ENCODE assay signal across 16 cellular contexts in the genomic region with DNA sequence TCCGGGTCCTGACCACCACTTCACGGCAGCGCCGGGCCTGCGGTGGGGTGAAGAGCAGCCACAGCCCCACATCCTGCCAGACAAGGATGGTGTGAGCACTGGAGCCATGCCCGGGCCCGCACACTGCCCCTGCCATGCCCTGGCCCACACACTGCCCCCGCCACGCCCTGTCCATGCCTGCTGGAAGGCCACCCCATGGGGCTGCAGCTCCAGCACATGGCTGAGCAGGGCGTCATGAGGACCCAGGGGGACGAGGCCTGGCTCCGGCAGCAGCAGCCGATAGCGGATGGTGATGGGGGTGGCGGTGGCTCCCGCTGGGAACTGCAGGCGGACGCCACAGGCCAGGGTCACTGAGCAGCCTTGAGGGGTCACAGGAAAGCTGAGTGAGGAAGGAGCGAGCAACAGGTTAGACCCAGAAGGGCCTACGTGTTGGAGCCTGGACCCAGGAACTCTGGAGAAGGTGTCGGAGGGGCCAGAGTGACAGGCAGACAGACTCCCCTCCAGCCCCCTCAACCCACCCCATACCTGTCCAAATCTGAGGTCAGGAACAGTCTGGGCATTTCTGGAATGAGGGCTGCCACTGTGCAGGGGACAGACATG. TPM values are rescaled to one million over a fixed set of nuclear protein-coding genes. Genes with fewer than 3 reads are reported as not detected.
DNase-seq lines count a peak whose midpoint lies in the region; ATAC-seq, FAIRE-seq and TF ChIP-seq lines count a peak whose summit lies in the region.
"Had no signal": no experiment of that assay in that cellular context is flagged by ENCODE, and none has a peak within 500 bp of the region (broad histone marks: within the 10 kb centered on the region; RNA-seq: fewer than 3 reads in every experiment).

No MANE protein-coding gene starts in this region.

- H3K9me3 ChIP-seq in HepG2 (ENCODE audit: low read length) (no peaks in the 10 kb centered on the region), right lobe of liver (no peaks in the 10 kb centered on the region), NT2/D1 (ENCODE audit: insufficient read depth, low read length) (no peaks in the 10 kb centered on the region), trophoblast cell (ENCODE audit: insufficient read depth, low read depth, low read length) (peaks cover 5% of the 10 kb centered on the region)
- H3K9me3 ChIP-seq: A549, Peyer's patch had no signal

- H2BK5ac ChIP-seq in trophoblast cell (ENCODE audit: low read depth, low read length, poor library complexity) = no peak overlapping the region

- H2BK120ac ChIP-seq in trophoblast cell (ENCODE audit: insufficient read depth, low read length, poor library complexity) = no peak overlapping the region

- H3K27ac ChIP-seq in HepG2 (ENCODE audit: extremely low read length, insufficient read depth, low read length) (no peak overlapping the region), right lobe of liver (no peak overlapping the region), trophoblast cell (ENCODE audit: low read depth, low read length) (no peak overlapping the region)
- H3K27ac ChIP-seq: A549, C4-2B, Peyer's patch had no signal

- CTCF ChIA-PET in HepG2 (lab: Yijun Ruan, JAX; ENCODE audit: low intra/inter-chr PET ratio, low total read pairs) = no interaction called here

- no peak for TF ChIP-seq RAD21 in HepG2 (CRISPR knock-in tag; IDR thresholded peaks at IDR 0.05)

- H2AFZ ChIP-seq in HepG2 (ENCODE audit: low read length) (no peak overlapping the region), trophoblast cell (ENCODE audit: insufficient read depth, low read length, poor library complexity) (no peak overlapping the region)

- TF ChIP-seq CTCF in HepG2 (CRISPR knock-in tag; IDR thresholded peaks at IDR 0.05) = no peak
- TF ChIP-seq CTCF in right lobe of liver (IDR thresholded peaks at IDR 0.05) = no peak

- in situ Hi-C loops in HepG2 (cut with HindIII; ENCODE audit: extremely low pct_ligation_motif_present, low pct_unique_long_range_greater_than_20kb) = no loop called here

- H3K36me3 Mint-ChIP-seq in activated T-cell treated with anti-CD3 and anti-CD28 coated beads, Interleukin-2, amount 50 U/mL, for 24 hours (ENCODE audit: low read depth) = peaks cover 40% of the 10 kb centered on the region

- no peak overlapping the region for H3K4me2 ChIP-seq in HepG2 (ENCODE audit: low read depth, low read length)
- H3K4me2 ChIP-seq in trophoblast cell (ENCODE audit: low read length) = no peak overlapping the region
- H3K4me2 ChIP-seq: A549 had no signal

- H3K9ac ChIP-seq in HepG2 (ENCODE audit: insufficient read depth, low read depth, low read length) = no peak overlapping the region
- H3K9ac ChIP-seq in NT2/D1 (ENCODE audit: insufficient read length, low read depth) = peak overlapping the region; percentile 5
- no peak overlapping the region for H3K9ac ChIP-seq in trophoblast cell (ENCODE audit: low read length)

- no peak overlapping the region for H2AK5ac ChIP-seq in trophoblast cell (ENCODE audit: low read length)

- ATAC-seq in HepG2 = no peak
- no peak for ATAC-seq in right lobe of liver
- ATAC-seq: A549, Right ventricle myocardium inferior had no signal

- TF ChIP-seq POLR2A in HepG2 (IDR thresholded peaks at IDR 0.05; ENCODE audit: insufficient read depth in 1 of 2, low read depth in 2 of 2, low read length in 2 of 2) = no peak
- TF ChIP-seq POLR2A in right lobe of liver (IDR thresholded peaks at IDR 0.05) = no peak

- no peak overlapping the region for H3K4ac ChIP-seq in trophoblast cell (ENCODE audit: low read depth, low read length)

- H3K36me3 ChIP-seq in HepG2 (replicated peaks in 1 of 2; ENCODE audit: control insufficient read depth in 1 of 2, insufficient read depth in 2 of 2, low read length in 2 of 2) (peaks cover 7 to 8% of the 10 kb centered on the region in 2 experiments; a peak in 3 of 5 replicates), right lobe of liver (no peaks in the 10 kb centered on the region), NT2/D1 (ENCODE audit: insufficient read depth, insufficient read length, low read length) (peaks cover 52% of the 10 kb centered on the region), trophoblast cell (ENCODE audit: control insufficient read depth in 1 of 2, insufficient read depth in 2 of 2, low read length in 2 of 2) (peaks cover 42 to 45% of the 10 kb centered on the region in 2 experiments)

- H3K4me1 ChIP-seq in HepG2 (ENCODE audit: insufficient read depth, low read length) = peaks cover 25% of the 10 kb centered on the region
- H3K4me1 ChIP-seq in right lobe of liver = peaks cover 0 to 26% (median 7%) of the 10 kb centered on the region in 4 donors
- peaks cover 27% of the 10 kb centered on the region for H3K4me1 ChIP-seq in NT2/D1 (ENCODE audit: insufficient read depth, insufficient read length)
- H3K4me1 ChIP-seq in trophoblast cell (ENCODE audit: control insufficient read depth in 1 of 2, insufficient read depth in 2 of 2, low read length in 2 of 2) = peaks cover 15 to 18% of the 10 kb centered on the region in 2 experiments

- POLR2A ChIA-PET in HepG2 (lab: Yijun Ruan, JAX) = no interaction called here

- no peaks in the 10 kb centered on the region for H3K27me3 Mint-ChIP-seq in activated T-cell treated with anti-CD3 and anti-CD28 coated beads, Interleukin-2, amount 50 U/mL, for 24 hours

- H3K4me3 Mint-ChIP-seq in activated T-cell treated with anti-CD3 and anti-CD28 coated beads, Interleukin-2, amount 50 U/mL, for 24 hours = no peak overlapping the region

- H3K79me2 ChIP-seq in HepG2 (ENCODE audit: insufficient read depth, low read length) (peaks cover 14% of the 10 kb centered on the region), trophoblast cell (ENCODE audit: control insufficient read depth, insufficient read depth, low read length, poor library complexity) (peaks cover 12% of the 10 kb centered on the region)

- H4K91ac ChIP-seq in trophoblast cell (ENCODE audit: low read depth, low read length) = no peak overlapping the region

- TF ChIP-seq EP300 in HepG2 (IDR thresholded peaks at IDR 0.05; ENCODE audit: low read depth in 2 of 2, low read length in 2 of 2) (no peak), HepG2 (CRISPR knock-in tag; IDR thresholded peaks at IDR 0.05; ENCODE audit: borderline replicate concordance) (no peak)

- FAIRE-seq in HepG2 (lab: Jason Lieb, UNC) = no peak
- FAIRE-seq: A549 had no signal

- peaks cover 14% of the 10 kb centered on the region for H3K4me1 Mint-ChIP-seq in activated T-cell treated with anti-CD3 and anti-CD28 coated beads, Interleukin-2, amount 50 U/mL, for 24 hours (ENCODE audit: low read depth)

- H3K14ac ChIP-seq in trophoblast cell (ENCODE audit: low read length) = no peak overlapping the region

- peaks cover 21% of the 10 kb centered on the region for H3K79me1 ChIP-seq in trophoblast cell (ENCODE audit: low read length)

- H3K27ac Mint-ChIP-seq in activated T-cell treated with anti-CD3 and anti-CD28 coated beads, Interleukin-2, amount 50 U/mL, for 24 hours = no peak overlapping the region

- H3K4me3 ChIP-seq in HepG2 (replicated peaks in 1 of 3; ENCODE audit: insufficient read depth in 1 of 3, low read depth in 2 of 3, low read length in 3 of 3) = no peak overlapping the region
- no peak overlapping the region for H3K4me3 ChIP-seq in right lobe of liver
- no peak overlapping the region for H3K4me3 ChIP-seq in NT2/D1 (ENCODE audit: insufficient read length, low read depth)
- peak overlapping the region; percentile 35 for H3K4me3 ChIP-seq in trophoblast cell (ENCODE audit: low read depth, low read length)
- H3K4me3 ChIP-seq: A549, Peyer's patch had no signal

- no peak overlapping the region for H4K8ac ChIP-seq in trophoblast cell (ENCODE audit: low read depth, low read length)

- WGBS in HepG2 (ENCODE audit: low lambda C conversion rate) = 97% methylated on average over 12 of the region's 21 CpGs
- WGBS in right lobe of liver (ENCODE audit: insufficient coverage, low coverage, low lambda C conversion rate, missing lambda C conversion rate) = 100% methylated on average over 1 of the region's 21 CpGs
- no CpG with 5 or more reads among the region's 21 CpGs for WGBS in trophoblast cell (ENCODE audit: extremely low coverage, insufficient coverage, insufficient read length)

- H2BK12ac ChIP-seq in trophoblast cell (ENCODE audit: low read length) = no peak overlapping the region

- H4K12ac ChIP-seq in trophoblast cell (ENCODE audit: low read depth, low read length) = no peak overlapping the region

- no TSS peak for BruUV-seq in HepG2 (replicated peaks; lab: Mats Ljungman, UMichigan)

- H3K18ac ChIP-seq in trophoblast cell (ENCODE audit: low read length) = no peak overlapping the region

- H3K9me3 Mint-ChIP-seq in activated T-cell treated with anti-CD3 and anti-CD28 coated beads, Interleukin-2, amount 50 U/mL, for 24 hours = no peaks in the 10 kb centered on the region

- no peak overlapping the region for H3K23ac ChIP-seq in trophoblast cell (ENCODE audit: low read length)

- DNase-seq in HepG2 (ENCODE audit: low spot score) (no peak), right lobe of liver (no peak), NT2/D1 (ENCODE audit: low read depth, low spot score) (no peak), trophoblast cell (no peak), UCSD-AML1 (lab: John Stamatoyannopoulos, UW; ENCODE audit: unreplicated experiment) (no peak)
- no peak for DNase-seq in activated T-cell treated with anti-CD3 and anti-CD28 coated beads, Interleukin-2, amount 50 U/mL, for 24 hours
- DNase-seq: DMS79, GOT3, NCI-H1105, NCI-H2081, NCI-H446 treated with DMSO at 0.1 percent for 48 hours, NCI-H69, Peyer's patch had no signal

- H4K20me1 ChIP-seq in HepG2 (ENCODE audit: insufficient read depth, low read length) = no peaks in the 10 kb centered on the region

- intact Hi-C loops in HepG2 (cut with micrococcal nuclease; ENCODE audit: unreplicated experiment) (no loop called here), right lobe of liver (cut with DNase I) (no loop called here)

- H3K27me3 ChIP-seq in HepG2 (ENCODE audit: control insufficient read depth in 1 of 2, insufficient read depth in 2 of 2, low read length in 2 of 2) (no peaks in the 10 kb centered on the region; a peak in 1 of 5 replicates), right lobe of liver (no peaks in the 10 kb centered on the region), NT2/D1 (ENCODE audit: insufficient read depth, insufficient read length) (no peaks in the 10 kb centered on the region), trophoblast cell (ENCODE audit: insufficient read depth, low read length) (no peaks in the 10 kb centered on the region)
- H3K27me3 ChIP-seq: Peyer's patch had no signal

RNA-seq across cellular contexts. Expression of a gene that starts 2.9 kb away (rescaled TPM):
- total RNA-seq in HepG2 (2016; rRNA removed; fragmentation: Illumina TruSeq; extraction: Trizol) = 7.9 and 16.0 TPM in 2 replicates
- total RNA-seq in HepG2 (2016; cell fraction: cytosol; rRNA removed; fragmentation: Illumina TruSeq; extraction: Trizol; ENCODE audit: low read depth) = 3.5 and 4.1 TPM in 2 replicates
- total RNA-seq in HepG2 (2016; cell fraction: insoluble cytoplasmic fraction; rRNA removed; fragmentation: Illumina TruSeq; extraction: Trizol) = 8.8 and 17.2 TPM in 2 replicates
- total RNA-seq in HepG2 (2016; cell fraction: membrane; rRNA removed; fragmentation: Illumina TruSeq; extraction: Trizol) = 7.4 and 7.9 TPM in 2 replicates
- total RNA-seq in HepG2 (2016; cell fraction: nucleus; rRNA removed; fragmentation: Illumina TruSeq; extraction: Trizol) = 17.2 and 22.2 TPM in 2 replicates
- 14.3 and 17.7 TPM in 2 replicates for polyA plus RNA-seq in HepG2 (2011; rRNA removed)
- 5.0 and 12.7 TPM in 2 replicates for polyA plus RNA-seq in HepG2 (2011; cell fraction: cytosol; rRNA removed)
- 234 and 353 TPM in 2 replicates for polyA plus RNA-seq in HepG2 (2011; cell fraction: nucleus; rRNA removed)
- 6.8 and 9.8 TPM in 2 replicates for polyA plus RNA-seq in HepG2 (2012)
- polyA plus RNA-seq in HepG2 (2016; cell fraction: cytosol; fragmentation: Illumina TruSeq; extraction: Trizol; ENCODE audit: low read depth) = 3.7 and 3.9 TPM in 2 replicates
- polyA plus RNA-seq in HepG2 (2016; cell fraction: insoluble cytoplasmic fraction; fragmentation: Illumina TruSeq; extraction: Trizol; ENCODE audit: low read depth) = 12.6 and 15.2 TPM in 2 replicates
- polyA plus RNA-seq in HepG2 (2016; cell fraction: membrane; fragmentation: Illumina TruSeq; extraction: Trizol; ENCODE audit: low read depth) = 7.8 and 9.8 TPM in 2 replicates
- 93.2 and 101 TPM in 2 replicates for polyA plus RNA-seq in HepG2 (2016; cell fraction: nucleus; fragmentation: Illumina TruSeq; extraction: Trizol; ENCODE audit: insufficient read depth, low read depth)
- polyA minus RNA-seq in HepG2 (2011; rRNA and poly(A)+ RNA removed; ENCODE audit: low replicate concordance) = 2.9 and 14.9 TPM in 2 replicates
- polyA minus RNA-seq in HepG2 (2011; cell fraction: cytosol; rRNA and poly(A)+ RNA removed) = 3.4 and 7.0 TPM in 2 replicates
- polyA minus RNA-seq in HepG2 (2011; cell fraction: nucleus; rRNA and poly(A)+ RNA removed) = 19.3 TPM in 2 replicates
- total RNA-seq in right lobe of liver = 10 to 100 TPM in 2 of 6 experiments, 1 to 10 TPM in 4; 6.5 to 11.8 (median 9.8) TPM
- 27.8 and 28.7 TPM in 2 replicates for polyA plus RNA-seq in trophoblast cell (2013)

RNA-seq across cellular contexts. Expression of a gene that starts 4.0 kb away (rescaled TPM):
- total RNA-seq in HepG2 (2016; rRNA removed; fragmentation: Illumina TruSeq; extraction: Trizol) = 8.0 and 12.4 TPM in 2 replicates
- 4.2 and 5.7 TPM in 2 replicates for total RNA-seq in HepG2 (2016; cell fraction: cytosol; rRNA removed; fragmentation: Illumina TruSeq; extraction: Trizol; ENCODE audit: low read depth)
- total RNA-seq in HepG2 (2016; cell fraction: insoluble cytoplasmic fraction; rRNA removed; fragmentation: Illumina TruSeq; extraction: Trizol) = 8.0 and 11.4 TPM in 2 replicates
- 8.3 and 9.2 TPM in 2 replicates for total RNA-seq in HepG2 (2016; cell fraction: membrane; rRNA removed; fragmentation: Illumina TruSeq; extraction: Trizol)
- total RNA-seq in HepG2 (2016; cell fraction: nucleus; rRNA removed; fragmentation: Illumina TruSeq; extraction: Trizol) = 7.7 and 9.2 TPM in 2 replicates
- 19.2 and 20.5 TPM in 2 replicates for polyA plus RNA-seq in HepG2 (2011; rRNA removed)
- polyA plus RNA-seq in HepG2 (2011; cell fraction: cytosol; rRNA removed) = 5.9 and 7.9 TPM in 2 replicates
- polyA plus RNA-seq in HepG2 (2011; cell fraction: nucleus; rRNA removed) = 50.3 and 61.9 TPM in 2 replicates
- polyA plus RNA-seq in HepG2 (2012) = 7.5 and 11.4 TPM in 2 replicates
- polyA plus RNA-seq in HepG2 (2016; cell fraction: cytosol; fragmentation: Illumina TruSeq; extraction: Trizol; ENCODE audit: low read depth) = 2.6 and 3.7 TPM in 2 replicates
- 13.5 and 14.7 TPM in 2 replicates for polyA plus RNA-seq in HepG2 (2016; cell fraction: insoluble cytoplasmic fraction; fragmentation: Illumina TruSeq; extraction: Trizol; ENCODE audit: low read depth)
- polyA plus RNA-seq in HepG2 (2016; cell fraction: membrane; fragmentation: Illumina TruSeq; extraction: Trizol; ENCODE audit: low read depth) = 8.3 and 8.7 TPM in 2 replicates
- polyA plus RNA-seq in HepG2 (2016; cell fraction: nucleus; fragmentation: Illumina TruSeq; extraction: Trizol; ENCODE audit: insufficient read depth, low read depth) = 25.5 and 28.7 TPM in 2 replicates
- 19.4 and 40.7 TPM in 2 replicates for polyA minus RNA-seq in HepG2 (2011; rRNA and poly(A)+ RNA removed; ENCODE audit: low replicate concordance)
- 8.5 and 14.7 TPM in 2 replicates for polyA minus RNA-seq in HepG2 (2011; cell fraction: cytosol; rRNA and poly(A)+ RNA removed)
- 14.9 and 16.0 TPM in 2 replicates for polyA minus RNA-seq in HepG2 (2011; cell fraction: nucleus; rRNA and poly(A)+ RNA removed)
- 10 to 100 TPM; 20.6 to 40.2 (median 29.9) TPM for total RNA-seq in right lobe of liver
- 14.5 and 14.7 TPM in 2 replicates for polyA plus RNA-seq in trophoblast cell (2013)

RNA-seq across cellular contexts. Expression of a gene that starts 7.6 kb away (rescaled TPM):
- total RNA-seq in HepG2 (2016; rRNA removed; fragmentation: Illumina TruSeq; extraction: Trizol) = 2,049 and 2,106 TPM in 2 replicates
- total RNA-seq in HepG2 (2016; cell fraction: cytosol; rRNA removed; fragmentation: Illumina TruSeq; extraction: Trizol; ENCODE audit: low read depth) = 3,126 and 3,282 TPM in 2 replicates
- total RNA-seq in HepG2 (2016; cell fraction: insoluble cytoplasmic fraction; rRNA removed; fragmentation: Illumina TruSeq; extraction: Trizol) = 1,870 and 2,048 TPM in 2 replicates
- total RNA-seq in HepG2 (2016; cell fraction: membrane; rRNA removed; fragmentation: Illumina TruSeq; extraction: Trizol) = 3,967 and 4,265 TPM in 2 replicates
- 735 and 852 TPM in 2 replicates for total RNA-seq in HepG2 (2016; cell fraction: nucleus; rRNA removed; fragmentation: Illumina TruSeq; extraction: Trizol)
- 895 and 978 TPM in 2 replicates for polyA plus RNA-seq in HepG2 (2011; rRNA removed)
- polyA plus RNA-seq in HepG2 (2011; cell fraction: cytosol; rRNA removed) = 1,028 and 2,692 TPM in 2 replicates
- polyA plus RNA-seq in HepG2 (2011; cell fraction: nucleus; rRNA removed) = 723 and 858 TPM in 2 replicates
- 1,506 and 2,284 TPM in 2 replicates for polyA plus RNA-seq in HepG2 (2012)
- 3,287 and 3,430 TPM in 2 replicates for polyA plus RNA-seq in HepG2 (2016; cell fraction: cytosol; fragmentation: Illumina TruSeq; extraction: Trizol; ENCODE audit: low read depth)
- polyA plus RNA-seq in HepG2 (2016; cell fraction: insoluble cytoplasmic fraction; fragmentation: Illumina TruSeq; extraction: Trizol; ENCODE audit: low read depth) = 1,412 and 1,584 TPM in 2 replicates
- 3,687 and 3,698 TPM in 2 replicates for polyA plus RNA-seq in HepG2 (2016; cell fraction: membrane; fragmentation: Illumina TruSeq; extraction: Trizol; ENCODE audit: low read depth)
- 1,014 and 1,045 TPM in 2 replicates for polyA plus RNA-seq in HepG2 (2016; cell fraction: nucleus; fragmentation: Illumina TruSeq; extraction: Trizol; ENCODE audit: insufficient read depth, low read depth)
- polyA minus RNA-seq in HepG2 (2011; rRNA and poly(A)+ RNA removed; ENCODE audit: low replicate concordance) = 472 and 1,216 TPM in 2 replicates
- polyA minus RNA-seq in HepG2 (2011; cell fraction: cytosol; rRNA and poly(A)+ RNA removed) = 793 and 848 TPM in 2 replicates
- polyA minus RNA-seq in HepG2 (2011; cell fraction: nucleus; rRNA and poly(A)+ RNA removed) = 188 and 248 TPM in 2 replicates
- 100 to 1,000 TPM; 212 to 574 (median 457) TPM for total RNA-seq in right lobe of liver
- 4,387 and 4,434 TPM in 2 replicates for polyA plus RNA-seq in trophoblast cell (2013)

RNA-seq across cellular contexts. Expression of a gene that starts 12.2 kb away (rescaled TPM):
- not detected in 2 replicates for total RNA-seq in HepG2 (2016; rRNA removed; fragmentation: Illumina TruSeq; extraction: Trizol)
- total RNA-seq in HepG2 (2016; cell fraction: cytosol; rRNA removed; fragmentation: Illumina TruSeq; extraction: Trizol; ENCODE audit: low read depth) = not detected in 2 replicates
- not detected in 2 replicates for total RNA-seq in HepG2 (2016; cell fraction: insoluble cytoplasmic fraction; rRNA removed; fragmentation: Illumina TruSeq; extraction: Trizol)
- total RNA-seq in HepG2 (2016; cell fraction: membrane; rRNA removed; fragmentation: Illumina TruSeq; extraction: Trizol) = not detected in 2 replicates
- total RNA-seq in HepG2 (2016; cell fraction: nucleus; rRNA removed; fragmentation: Illumina TruSeq; extraction: Trizol) = not detected in 2 replicates
- not detected in 2 replicates for polyA plus RNA-seq in HepG2 (2011; rRNA removed)
- not detected in 2 replicates for polyA plus RNA-seq in HepG2 (2011; cell fraction: cytosol; rRNA removed)
- polyA plus RNA-seq in HepG2 (2011; cell fraction: nucleus; rRNA removed) = 0.07 TPM in 1 of 2 replicates, not detected in the other
- 0.11 TPM in 1 of 2 replicates, not detected in the other for polyA plus RNA-seq in HepG2 (2012)
- polyA plus RNA-seq in HepG2 (2016; cell fraction: cytosol; fragmentation: Illumina TruSeq; extraction: Trizol; ENCODE audit: low read depth) = not detected in 2 replicates
- polyA plus RNA-seq in HepG2 (2016; cell fraction: insoluble cytoplasmic fraction; fragmentation: Illumina TruSeq; extraction: Trizol; ENCODE audit: low read depth) = not detected in 2 replicates
- not detected in 2 replicates for polyA plus RNA-seq in HepG2 (2016; cell fraction: membrane; fragmentation: Illumina TruSeq; extraction: Trizol; ENCODE audit: low read depth)
- polyA plus RNA-seq in HepG2 (2016; cell fraction: nucleus; fragmentation: Illumina TruSeq; extraction: Trizol; ENCODE audit: insufficient read depth, low read depth) = not detected in 2 replicates
- polyA minus RNA-seq in HepG2 (2011; rRNA and poly(A)+ RNA removed; ENCODE audit: low replicate concordance) = not detected in 2 replicates
- polyA minus RNA-seq in HepG2 (2011; cell fraction: cytosol; rRNA and poly(A)+ RNA removed) = not detected in 2 replicates
- polyA minus RNA-seq in HepG2 (2011; cell fraction: nucleus; rRNA and poly(A)+ RNA removed) = not detected in 2 replicates
- not detected for total RNA-seq in right lobe of liver
- not detected in 2 replicates for polyA plus RNA-seq in trophoblast cell (2013)
- total RNA-seq: Peyer's patch, Right ventricle myocardium inferior had no signal

RNA-seq across cellular contexts. Expression of a gene that starts 16.6 kb away (rescaled TPM):
- total RNA-seq in HepG2 (2016; rRNA removed; fragmentation: Illumina TruSeq; extraction: Trizol) (4.8 and 10.5 TPM in 2 replicates), right lobe of liver (10 to 100 TPM; 33.2 to 97.1 (median 69.6) TPM)
- 3.8 and 4.1 TPM in 2 replicates for total RNA-seq in HepG2 (2016; cell fraction: cytosol; rRNA removed; fragmentation: Illumina TruSeq; extraction: Trizol; ENCODE audit: low read depth)
- total RNA-seq in HepG2 (2016; cell fraction: insoluble cytoplasmic fraction; rRNA removed; fragmentation: Illumina TruSeq; extraction: Trizol) = 4.0 and 11.4 TPM in 2 replicates
- 4.4 and 5.4 TPM in 2 replicates for total RNA-seq in HepG2 (2016; cell fraction: membrane; rRNA removed; fragmentation: Illumina TruSeq; extraction: Trizol)
- 17.2 and 23.5 TPM in 2 replicates for total RNA-seq in HepG2 (2016; cell fraction: nucleus; rRNA removed; fragmentation: Illumina TruSeq; extraction: Trizol)
- 43.2 and 58.1 TPM in 2 replicates for polyA plus RNA-seq in HepG2 (2011; rRNA removed)
- 7.3 and 12.8 TPM in 2 replicates for polyA plus RNA-seq in HepG2 (2011; cell fraction: cytosol; rRNA removed)
- polyA plus RNA-seq in HepG2 (2011; cell fraction: nucleus; rRNA removed) = 830 and 954 TPM in 2 replicates
- polyA plus RNA-seq in HepG2 (2012) = 70.1 and 82.8 TPM in 2 replicates
- polyA plus RNA-seq in HepG2 (2016; cell fraction: cytosol; fragmentation: Illumina TruSeq; extraction: Trizol; ENCODE audit: low read depth) = 4.8 and 6.6 TPM in 2 replicates
- 14.6 and 20.2 TPM in 2 replicates for polyA plus RNA-seq in HepG2 (2016; cell fraction: insoluble cytoplasmic fraction; fragmentation: Illumina TruSeq; extraction: Trizol; ENCODE audit: low read depth)
- polyA plus RNA-seq in HepG2 (2016; cell fraction: membrane; fragmentation: Illumina TruSeq; extraction: Trizol; ENCODE audit: low read depth) = 7.5 and 10.2 TPM in 2 replicates
- 77.9 and 79.1 TPM in 2 replicates for polyA plus RNA-seq in HepG2 (2016; cell fraction: nucleus; fragmentation: Illumina TruSeq; extraction: Trizol; ENCODE audit: insufficient read depth, low read depth)
- polyA minus RNA-seq in HepG2 (2011; rRNA and poly(A)+ RNA removed; ENCODE audit: low replicate concordance) = 60.4 and 150 TPM in 2 replicates
- 24.0 and 31.5 TPM in 2 replicates for polyA minus RNA-seq in HepG2 (2011; cell fraction: cytosol; rRNA and poly(A)+ RNA removed)
- polyA minus RNA-seq in HepG2 (2011; cell fraction: nucleus; rRNA and poly(A)+ RNA removed) = 135 and 151 TPM in 2 replicates
- polyA plus RNA-seq in trophoblast cell (2013) = 56.3 and 56.7 TPM in 2 replicates
